1 cellular context compared by ENCODE assay signal in the genomic region with DNA sequence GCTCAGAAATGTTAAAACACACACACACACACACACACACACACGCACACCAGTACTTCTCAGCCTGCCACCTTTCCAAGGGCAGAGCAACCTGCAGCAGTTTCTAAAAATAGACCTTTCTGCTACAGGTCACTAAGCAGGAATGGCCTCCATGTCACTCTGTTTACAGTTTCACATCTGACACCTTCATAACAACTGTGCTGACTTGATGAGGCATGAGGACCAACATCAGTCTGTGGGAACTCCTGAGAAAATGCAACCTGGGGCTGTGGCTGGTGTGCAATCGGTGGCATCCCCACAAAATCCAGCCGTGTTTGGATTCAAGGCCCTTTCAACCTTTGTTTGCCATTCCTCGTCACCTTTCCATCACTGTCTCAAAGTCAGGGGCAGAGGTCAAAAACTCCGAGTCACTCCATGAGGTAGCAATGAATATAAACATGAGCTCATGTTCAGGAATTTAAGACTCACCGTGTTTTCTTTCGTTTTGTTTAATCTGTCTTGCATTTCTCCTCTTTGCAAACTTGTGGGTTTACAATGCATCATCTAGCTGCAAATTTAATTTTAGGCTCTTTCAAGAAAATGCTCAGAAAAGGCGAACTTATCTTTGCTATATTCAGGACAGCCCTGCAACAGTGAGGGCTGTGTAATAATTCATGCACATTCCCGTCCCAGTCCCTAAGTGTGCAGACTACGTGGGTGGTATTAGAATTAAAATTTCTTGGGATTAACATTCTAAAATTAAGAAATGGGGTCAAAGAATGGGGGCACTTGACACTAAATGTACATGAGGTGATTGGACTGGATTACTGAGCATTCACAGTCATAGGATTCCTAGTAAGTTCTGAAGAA.
A peak's percentile ranks its signal among the peaks of the same experiment; 100 is the strongest.
TF ChIP-seq lines count a peak whose summit lies in the region.

No MANE protein-coding gene starts in this region.

TF ChIP-seq in HepG2, 621 proteins besides CTCF, POLR2A, EP300 and RAD21 (continued from another document and continues in another):
- TF ChIP-seq, protein P1, sequence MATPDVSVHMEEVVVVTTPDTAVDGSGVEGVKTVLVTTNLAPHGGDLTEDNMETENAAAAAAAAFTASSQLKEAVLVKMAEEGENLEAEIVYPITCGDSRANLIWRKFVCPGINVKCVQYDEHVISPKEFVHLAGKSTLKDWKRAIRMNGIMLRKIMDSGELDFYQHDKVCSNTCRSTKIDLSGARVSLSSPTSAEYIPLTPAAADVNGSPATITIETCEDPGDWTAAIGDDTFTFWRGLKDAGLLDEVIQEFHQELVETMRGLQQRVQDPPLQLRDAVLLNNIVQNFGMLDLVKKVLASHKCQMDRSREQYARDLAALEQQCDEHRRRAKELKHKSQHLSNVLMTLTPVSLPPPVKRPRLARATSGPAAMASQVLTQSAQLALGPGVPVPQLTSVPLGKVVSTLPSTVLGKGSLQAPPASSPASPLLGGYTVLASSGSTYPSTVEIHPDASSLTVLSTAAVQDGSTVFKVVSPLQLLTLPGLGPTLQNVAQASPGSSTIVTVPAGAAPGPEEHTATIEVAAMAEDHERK (CRISPR knock-in tag; IDR thresholded peaks at IDR 0.05; ENCODE audit: low read depth) = no peak
- TF ChIP-seq, protein P2, sequence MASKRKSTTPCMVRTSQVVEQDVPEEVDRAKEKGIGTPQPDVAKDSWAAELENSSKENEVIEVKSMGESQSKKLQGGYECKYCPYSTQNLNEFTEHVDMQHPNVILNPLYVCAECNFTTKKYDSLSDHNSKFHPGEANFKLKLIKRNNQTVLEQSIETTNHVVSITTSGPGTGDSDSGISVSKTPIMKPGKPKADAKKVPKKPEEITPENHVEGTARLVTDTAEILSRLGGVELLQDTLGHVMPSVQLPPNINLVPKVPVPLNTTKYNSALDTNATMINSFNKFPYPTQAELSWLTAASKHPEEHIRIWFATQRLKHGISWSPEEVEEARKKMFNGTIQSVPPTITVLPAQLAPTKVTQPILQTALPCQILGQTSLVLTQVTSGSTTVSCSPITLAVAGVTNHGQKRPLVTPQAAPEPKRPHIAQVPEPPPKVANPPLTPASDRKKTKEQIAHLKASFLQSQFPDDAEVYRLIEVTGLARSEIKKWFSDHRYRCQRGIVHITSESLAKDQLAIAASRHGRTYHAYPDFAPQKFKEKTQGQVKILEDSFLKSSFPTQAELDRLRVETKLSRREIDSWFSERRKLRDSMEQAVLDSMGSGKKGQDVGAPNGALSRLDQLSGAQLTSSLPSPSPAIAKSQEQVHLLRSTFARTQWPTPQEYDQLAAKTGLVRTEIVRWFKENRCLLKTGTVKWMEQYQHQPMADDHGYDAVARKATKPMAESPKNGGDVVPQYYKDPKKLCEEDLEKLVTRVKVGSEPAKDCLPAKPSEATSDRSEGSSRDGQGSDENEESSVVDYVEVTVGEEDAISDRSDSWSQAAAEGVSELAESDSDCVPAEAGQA (IDR thresholded peaks at IDR 0.05; ENCODE audit: low read depth) = no peak
- TF ChIP-seq, protein P2 (CRISPR knock-in tag; IDR thresholded peaks at IDR 0.05; ENCODE audit: borderline replicate concordance) = no peak
- TF ChIP-seq, protein P3, sequence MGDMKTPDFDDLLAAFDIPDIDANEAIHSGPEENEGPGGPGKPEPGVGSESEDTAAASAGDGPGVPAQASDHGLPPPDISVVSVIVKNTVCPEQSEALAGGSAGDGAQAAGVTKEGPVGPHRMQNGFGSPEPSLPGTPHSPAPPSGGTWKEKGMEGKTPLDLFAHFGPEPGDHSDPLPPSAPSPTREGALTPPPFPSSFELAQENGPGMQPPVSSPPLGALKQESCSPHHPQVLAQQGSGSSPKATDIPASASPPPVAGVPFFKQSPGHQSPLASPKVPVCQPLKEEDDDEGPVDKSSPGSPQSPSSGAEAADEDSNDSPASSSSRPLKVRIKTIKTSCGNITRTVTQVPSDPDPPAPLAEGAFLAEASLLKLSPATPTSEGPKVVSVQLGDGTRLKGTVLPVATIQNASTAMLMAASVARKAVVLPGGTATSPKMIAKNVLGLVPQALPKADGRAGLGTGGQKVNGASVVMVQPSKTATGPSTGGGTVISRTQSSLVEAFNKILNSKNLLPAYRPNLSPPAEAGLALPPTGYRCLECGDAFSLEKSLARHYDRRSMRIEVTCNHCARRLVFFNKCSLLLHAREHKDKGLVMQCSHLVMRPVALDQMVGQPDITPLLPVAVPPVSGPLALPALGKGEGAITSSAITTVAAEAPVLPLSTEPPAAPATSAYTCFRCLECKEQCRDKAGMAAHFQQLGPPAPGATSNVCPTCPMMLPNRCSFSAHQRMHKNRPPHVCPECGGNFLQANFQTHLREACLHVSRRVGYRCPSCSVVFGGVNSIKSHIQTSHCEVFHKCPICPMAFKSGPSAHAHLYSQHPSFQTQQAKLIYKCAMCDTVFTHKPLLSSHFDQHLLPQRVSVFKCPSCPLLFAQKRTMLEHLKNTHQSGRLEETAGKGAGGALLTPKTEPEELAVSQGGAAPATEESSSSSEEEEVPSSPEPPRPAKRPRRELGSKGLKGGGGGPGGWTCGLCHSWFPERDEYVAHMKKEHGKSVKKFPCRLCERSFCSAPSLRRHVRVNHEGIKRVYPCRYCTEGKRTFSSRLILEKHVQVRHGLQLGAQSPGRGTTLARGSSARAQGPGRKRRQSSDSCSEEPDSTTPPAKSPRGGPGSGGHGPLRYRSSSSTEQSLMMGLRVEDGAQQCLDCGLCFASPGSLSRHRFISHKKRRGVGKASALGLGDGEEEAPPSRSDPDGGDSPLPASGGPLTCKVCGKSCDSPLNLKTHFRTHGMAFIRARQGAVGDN (CRISPR knock-in tag; IDR thresholded peaks at IDR 0.05) = no peak
- TF ChIP-seq SNAI1 (CRISPR knock-in tag; IDR thresholded peaks at IDR 0.05; ENCODE audit: borderline replicate concordance) (no peak), KLF6 (CRISPR knock-in tag; IDR thresholded peaks at IDR 0.05) (no peak), TSC22D2 (CRISPR knock-in tag; IDR thresholded peaks at IDR 0.05; ENCODE audit: borderline replicate concordance) (no peak), IRF2 (CRISPR knock-in tag; IDR thresholded peaks at IDR 0.05) (no peak), HOXA5 (CRISPR knock-in tag; IDR thresholded peaks at IDR 0.05) (no peak), SAP130 (CRISPR knock-in tag; IDR thresholded peaks at IDR 0.05; ENCODE audit: low read depth) (peak; percentile 58), MEIS2 (CRISPR knock-in tag; IDR thresholded peaks at IDR 0.05) (peak; percentile 51; the same call in 1 of the 2 replicates), FOXK2 (IDR thresholded peaks at IDR 0.05) (peak; percentile 83), SUZ12 (IDR thresholded peaks at IDR 0.05; ENCODE audit: low read depth, low read length) (no peak), ZMAT3 (CRISPR knock-in tag; conservative IDR thresholded peaks at IDR 0.05) (no peak), SP140L (CRISPR knock-in tag; IDR thresholded peaks at IDR 0.05; ENCODE audit: borderline replicate concordance) (no peak), ZNF263 (CRISPR knock-in tag; IDR thresholded peaks at IDR 0.05) (no peak), ZFP62 (CRISPR knock-in tag; IDR thresholded peaks at IDR 0.05) (no peak)
- TF ChIP-seq, protein P4, sequence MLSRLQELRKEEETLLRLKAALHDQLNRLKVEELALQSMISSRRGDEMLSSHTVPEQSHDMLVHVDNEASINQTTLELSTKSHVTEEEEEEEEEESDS (CRISPR knock-in tag; IDR thresholded peaks at IDR 0.05; ENCODE audit: borderline replicate concordance) = no peak
- TF ChIP-seq, protein P5, sequence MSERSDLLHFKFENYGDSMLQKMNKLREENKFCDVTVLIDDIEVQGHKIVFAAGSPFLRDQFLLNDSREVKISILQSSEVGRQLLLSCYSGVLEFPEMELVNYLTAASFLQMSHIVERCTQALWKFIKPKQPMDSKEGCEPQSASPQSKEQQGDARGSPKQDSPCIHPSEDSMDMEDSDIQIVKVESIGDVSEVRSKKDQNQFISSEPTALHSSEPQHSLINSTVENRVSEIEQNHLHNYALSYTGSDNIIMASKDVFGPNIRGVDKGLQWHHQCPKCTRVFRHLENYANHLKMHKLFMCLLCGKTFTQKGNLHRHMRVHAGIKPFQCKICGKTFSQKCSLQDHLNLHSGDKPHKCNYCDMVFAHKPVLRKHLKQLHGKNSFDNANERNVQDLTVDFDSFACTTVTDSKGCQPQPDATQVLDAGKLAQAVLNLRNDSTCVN (CRISPR knock-in tag; IDR thresholded peaks at IDR 0.05; ENCODE audit: borderline replicate concordance) = no peak
- TF ChIP-seq, protein P6, sequence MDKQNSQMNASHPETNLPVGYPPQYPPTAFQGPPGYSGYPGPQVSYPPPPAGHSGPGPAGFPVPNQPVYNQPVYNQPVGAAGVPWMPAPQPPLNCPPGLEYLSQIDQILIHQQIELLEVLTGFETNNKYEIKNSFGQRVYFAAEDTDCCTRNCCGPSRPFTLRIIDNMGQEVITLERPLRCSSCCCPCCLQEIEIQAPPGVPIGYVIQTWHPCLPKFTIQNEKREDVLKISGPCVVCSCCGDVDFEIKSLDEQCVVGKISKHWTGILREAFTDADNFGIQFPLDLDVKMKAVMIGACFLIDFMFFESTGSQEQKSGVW (CRISPR knock-in tag; IDR thresholded peaks at IDR 0.05; ENCODE audit: borderline replicate concordance) = no peak
- TF ChIP-seq, protein P7, sequence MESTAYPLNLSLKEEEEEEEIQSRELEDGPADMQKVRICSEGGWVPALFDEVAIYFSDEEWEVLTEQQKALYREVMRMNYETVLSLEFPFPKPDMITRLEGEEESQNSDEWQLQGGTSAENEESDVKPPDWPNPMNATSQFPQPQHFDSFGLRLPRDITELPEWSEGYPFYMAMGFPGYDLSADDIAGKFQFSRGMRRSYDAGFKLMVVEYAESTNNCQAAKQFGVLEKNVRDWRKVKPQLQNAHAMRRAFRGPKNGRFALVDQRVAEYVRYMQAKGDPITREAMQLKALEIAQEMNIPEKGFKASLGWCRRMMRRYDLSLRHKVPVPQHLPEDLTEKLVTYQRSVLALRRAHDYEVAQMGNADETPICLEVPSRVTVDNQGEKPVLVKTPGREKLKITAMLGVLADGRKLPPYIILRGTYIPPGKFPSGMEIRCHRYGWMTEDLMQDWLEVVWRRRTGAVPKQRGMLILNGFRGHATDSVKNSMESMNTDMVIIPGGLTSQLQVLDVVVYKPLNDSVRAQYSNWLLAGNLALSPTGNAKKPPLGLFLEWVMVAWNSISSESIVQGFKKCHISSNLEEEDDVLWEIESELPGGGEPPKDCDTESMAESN (CRISPR knock-in tag; conservative IDR thresholded peaks at IDR 0.05) = no peak
- TF ChIP-seq, protein P8, sequence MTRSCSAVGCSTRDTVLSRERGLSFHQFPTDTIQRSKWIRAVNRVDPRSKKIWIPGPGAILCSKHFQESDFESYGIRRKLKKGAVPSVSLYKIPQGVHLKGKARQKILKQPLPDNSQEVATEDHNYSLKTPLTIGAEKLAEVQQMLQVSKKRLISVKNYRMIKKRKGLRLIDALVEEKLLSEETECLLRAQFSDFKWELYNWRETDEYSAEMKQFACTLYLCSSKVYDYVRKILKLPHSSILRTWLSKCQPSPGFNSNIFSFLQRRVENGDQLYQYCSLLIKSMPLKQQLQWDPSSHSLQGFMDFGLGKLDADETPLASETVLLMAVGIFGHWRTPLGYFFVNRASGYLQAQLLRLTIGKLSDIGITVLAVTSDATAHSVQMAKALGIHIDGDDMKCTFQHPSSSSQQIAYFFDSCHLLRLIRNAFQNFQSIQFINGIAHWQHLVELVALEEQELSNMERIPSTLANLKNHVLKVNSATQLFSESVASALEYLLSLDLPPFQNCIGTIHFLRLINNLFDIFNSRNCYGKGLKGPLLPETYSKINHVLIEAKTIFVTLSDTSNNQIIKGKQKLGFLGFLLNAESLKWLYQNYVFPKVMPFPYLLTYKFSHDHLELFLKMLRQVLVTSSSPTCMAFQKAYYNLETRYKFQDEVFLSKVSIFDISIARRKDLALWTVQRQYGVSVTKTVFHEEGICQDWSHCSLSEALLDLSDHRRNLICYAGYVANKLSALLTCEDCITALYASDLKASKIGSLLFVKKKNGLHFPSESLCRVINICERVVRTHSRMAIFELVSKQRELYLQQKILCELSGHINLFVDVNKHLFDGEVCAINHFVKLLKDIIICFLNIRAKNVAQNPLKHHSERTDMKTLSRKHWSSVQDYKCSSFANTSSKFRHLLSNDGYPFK (CRISPR knock-in tag; IDR thresholded peaks at IDR 0.05; ENCODE audit: borderline replicate concordance) = no peak
- TF ChIP-seq, protein P9, sequence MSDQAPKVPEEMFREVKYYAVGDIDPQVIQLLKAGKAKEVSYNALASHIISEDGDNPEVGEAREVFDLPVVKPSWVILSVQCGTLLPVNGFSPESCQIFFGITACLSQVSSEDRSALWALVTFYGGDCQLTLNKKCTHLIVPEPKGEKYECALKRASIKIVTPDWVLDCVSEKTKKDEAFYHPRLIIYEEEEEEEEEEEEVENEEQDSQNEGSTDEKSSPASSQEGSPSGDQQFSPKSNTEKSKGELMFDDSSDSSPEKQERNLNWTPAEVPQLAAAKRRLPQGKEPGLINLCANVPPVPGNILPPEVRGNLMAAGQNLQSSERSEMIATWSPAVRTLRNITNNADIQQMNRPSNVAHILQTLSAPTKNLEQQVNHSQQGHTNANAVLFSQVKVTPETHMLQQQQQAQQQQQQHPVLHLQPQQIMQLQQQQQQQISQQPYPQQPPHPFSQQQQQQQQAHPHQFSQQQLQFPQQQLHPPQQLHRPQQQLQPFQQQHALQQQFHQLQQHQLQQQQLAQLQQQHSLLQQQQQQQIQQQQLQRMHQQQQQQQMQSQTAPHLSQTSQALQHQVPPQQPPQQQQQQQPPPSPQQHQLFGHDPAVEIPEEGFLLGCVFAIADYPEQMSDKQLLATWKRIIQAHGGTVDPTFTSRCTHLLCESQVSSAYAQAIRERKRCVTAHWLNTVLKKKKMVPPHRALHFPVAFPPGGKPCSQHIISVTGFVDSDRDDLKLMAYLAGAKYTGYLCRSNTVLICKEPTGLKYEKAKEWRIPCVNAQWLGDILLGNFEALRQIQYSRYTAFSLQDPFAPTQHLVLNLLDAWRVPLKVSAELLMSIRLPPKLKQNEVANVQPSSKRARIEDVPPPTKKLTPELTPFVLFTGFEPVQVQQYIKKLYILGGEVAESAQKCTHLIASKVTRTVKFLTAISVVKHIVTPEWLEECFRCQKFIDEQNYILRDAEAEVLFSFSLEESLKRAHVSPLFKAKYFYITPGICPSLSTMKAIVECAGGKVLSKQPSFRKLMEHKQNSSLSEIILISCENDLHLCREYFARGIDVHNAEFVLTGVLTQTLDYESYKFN (CRISPR knock-in tag; conservative IDR thresholded peaks at IDR 0.05) = no peak; the same call in 1 of the 2 replicates
- TF ChIP-seq, protein P10, sequence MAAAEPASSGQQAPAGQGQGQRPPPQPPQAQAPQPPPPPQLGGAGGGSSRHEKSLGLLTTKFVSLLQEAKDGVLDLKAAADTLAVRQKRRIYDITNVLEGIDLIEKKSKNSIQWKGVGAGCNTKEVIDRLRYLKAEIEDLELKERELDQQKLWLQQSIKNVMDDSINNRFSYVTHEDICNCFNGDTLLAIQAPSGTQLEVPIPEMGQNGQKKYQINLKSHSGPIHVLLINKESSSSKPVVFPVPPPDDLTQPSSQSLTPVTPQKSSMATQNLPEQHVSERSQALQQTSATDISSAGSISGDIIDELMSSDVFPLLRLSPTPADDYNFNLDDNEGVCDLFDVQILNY (CRISPR knock-in tag; conservative IDR thresholded peaks at IDR 0.05) = no peak
